In the genomic region with DNA sequence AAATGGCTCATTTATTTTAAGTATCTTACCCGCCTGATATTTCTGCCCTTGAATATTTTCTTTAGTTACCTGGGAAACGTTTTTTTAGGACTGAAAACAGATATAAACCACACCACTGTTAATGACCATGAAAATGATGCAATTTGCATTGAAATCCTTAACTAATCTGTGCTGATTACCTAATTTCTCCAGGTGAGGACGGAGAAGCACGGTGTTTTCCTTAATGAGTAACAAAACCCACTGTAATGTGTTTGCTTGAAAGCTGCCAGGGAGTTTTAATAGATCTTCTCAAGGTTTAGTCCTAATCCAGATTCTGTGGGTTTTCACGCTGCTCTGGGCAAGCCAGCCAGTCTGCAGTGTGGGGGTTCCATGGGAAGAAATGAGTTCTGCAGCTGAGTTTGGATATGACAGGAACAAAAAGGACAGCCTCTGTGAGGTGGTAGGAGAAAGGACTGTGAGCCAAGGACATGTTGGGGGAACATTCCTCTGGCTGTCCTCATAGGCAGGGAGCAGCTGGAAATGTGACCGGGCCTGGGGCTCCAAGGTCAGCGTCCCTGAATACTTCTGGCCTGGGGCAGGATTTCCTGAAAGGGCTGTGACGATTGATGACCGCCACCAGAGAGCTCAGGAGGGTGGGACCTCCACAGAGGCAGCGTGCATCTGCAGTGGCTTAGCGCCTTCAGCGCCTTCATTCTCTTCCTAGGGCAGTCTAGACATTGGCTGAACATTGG, we compare ENCODE assay signal across 20 cellular contexts. TPM values are rescaled to one million over a fixed set of nuclear protein-coding genes. Genes with fewer than 3 reads are reported as not detected.
DNase-seq lines count a peak whose midpoint lies in the region; ATAC-seq and TF ChIP-seq lines count a peak whose summit lies in the region.
"Had no signal": no experiment of that assay in that cellular context is flagged by ENCODE, and none has a peak within 500 bp of the region (broad histone marks: within the 10 kb centered on the region; RNA-seq: fewer than 3 reads in every experiment).

No MANE protein-coding gene starts in this region.

- CTCF ChIA-PET in MCF 10A (lab: Yijun Ruan, JAX), result no interaction called here

- no peaks in the 10 kb centered on the region for H3K27me3 ChIP-seq in breast epithelium
- H3K27me3 ChIP-seq: BLaER1 treated with 17β-estradiol and CSF1 and Interleukin-3, amounts not matched to agents 10 nM and 100 nM; suprapubic skin had no signal

- H3K4me3 ChIP-seq in breast epithelium, result no peak overlapping the region
- H3K4me3 ChIP-seq: BLaER1 treated with 17β-estradiol and CSF1 and Interleukin-3, amounts not matched to agents 10 nM and 100 nM; suprapubic skin had no signal

- H3K36me3 ChIP-seq in breast epithelium, result no peaks in the 10 kb centered on the region
- H3K36me3 ChIP-seq: BLaER1 treated with 17β-estradiol and CSF1 and Interleukin-3, amounts not matched to agents 10 nM and 100 nM; suprapubic skin had no signal

- no peak for TF ChIP-seq POLR2A in breast epithelium (IDR thresholded peaks at IDR 0.05)

- H3K4me1 ChIP-seq in breast epithelium, result no peaks in the 10 kb centered on the region
- H3K4me1 ChIP-seq: suprapubic skin had no signal

- intact Hi-C loops in MCF 10A (cut with micrococcal nuclease) (no loop called here), breast epithelium (cut with DNase I; ENCODE audit: low total_unique reads) (no loop called here)

- no peak overlapping the region for H3K4me3 Mint-ChIP-seq in MCF 10A (ENCODE audit: unreplicated experiment)
- no peak overlapping the region for H3K4me3 Mint-ChIP-seq in glutamatergic neuron (ENCODE audit: unreplicated experiment)
- H3K4me3 Mint-ChIP-seq: activated CD4-positive, alpha-beta T cell treated with anti-CD3 and anti-CD28 coated beads for 36 hours; natural killer cell had no signal

- H3K4me1 Mint-ChIP-seq in MCF 10A (ENCODE audit: insufficient read depth, unreplicated experiment), result peaks cover 59% of the 10 kb centered on the region
- H3K4me1 Mint-ChIP-seq in glutamatergic neuron (ENCODE audit: low read depth, unreplicated experiment), result peaks cover 20% of the 10 kb centered on the region
- H3K4me1 Mint-ChIP-seq: activated CD4-positive, alpha-beta T cell treated with anti-CD3 and anti-CD28 coated beads for 36 hours; natural killer cell had no signal

- BruUV-seq in MCF 10A (replicated peaks; lab: Mats Ljungman, UMichigan), result no TSS peak

- H3K27me3 Mint-ChIP-seq in MCF 10A (ENCODE audit: insufficient read depth, unreplicated experiment), result no peaks in the 10 kb centered on the region
- H3K27me3 Mint-ChIP-seq in glutamatergic neuron (ENCODE audit: unreplicated experiment), result peaks cover 7% of the 10 kb centered on the region

- DNase-seq in MCF 10A (ENCODE audit: unreplicated experiment), result peak; percentile 54
- no peak for DNase-seq in breast epithelium (ENCODE audit: low spot score in 2 of 2)
- no peak for DNase-seq in glutamatergic neuron
- DNase-seq in left lobe of liver (ENCODE audit: low spot score), result peak; percentile 42
- no peak for DNase-seq in NCI-H2171 treated with DMSO at 0.1 percent for 48 hours (lab: John Stamatoyannopoulos, UW)
- no peak for DNase-seq in activated CD8-positive, alpha-beta memory T cell treated with anti-CD3 and anti-CD28 coated beads, Interleukin-2, amount 50 U/mL, for 48 hours
- no peak for DNase-seq in GM03348 (ENCODE audit: low spot score)
- DNase-seq: activated CD4-positive, alpha-beta T cell treated with anti-CD3 and anti-CD28 coated beads for 36 hours; activated gamma-delta T cell treated with Interleukin-2 at 50 U/mL for 16 hours; anterior cingulate cortex; GOT3; natural killer cell; NCI-H1436; NCI-H2227 treated with DMSO at 0.1 percent for 48 hours; posterior cingulate gyrus; RPMI8226 had no signal

- H3K27ac Mint-ChIP-seq in MCF 10A (ENCODE audit: low read depth, unreplicated experiment), result peak overlapping the region; percentile 79
- H3K27ac Mint-ChIP-seq in glutamatergic neuron (ENCODE audit: unreplicated experiment), result peak overlapping the region; percentile 10
- H3K27ac Mint-ChIP-seq: activated CD4-positive, alpha-beta T cell treated with anti-CD3 and anti-CD28 coated beads for 36 hours; natural killer cell had no signal

- no peak overlapping the region for H3K27ac ChIP-seq in breast epithelium
- H3K27ac ChIP-seq: 22Rv1; BLaER1 treated with 17β-estradiol and CSF1 and Interleukin-3, amounts not matched to agents 10 nM and 100 nM; suprapubic skin had no signal

- no peaks in the 10 kb centered on the region for H3K9me3 ChIP-seq in breast epithelium
- H3K9me3 ChIP-seq: suprapubic skin had no signal

- POLR2A ChIA-PET in MCF 10A (lab: Yijun Ruan, JAX), result interaction anchor here (0.6 to 0.7 kb wide), 2 partner anchors 9 to 62 kb away, joined by 3 read pairs; no protein-coding TSS in a partner anchor

- ATAC-seq in left lobe of liver (peak; percentile 11), GM19463 (IDR thresholded peaks at IDR 0.05; ENCODE audit: unreplicated experiment) (no peak)
- ATAC-seq: activated CD4-positive, alpha-beta T cell treated with anti-CD3 and anti-CD28 coated beads for 36 hours; natural killer cell had no signal

- H3K36me3 Mint-ChIP-seq in MCF 10A (ENCODE audit: insufficient read depth, unreplicated experiment) (peaks cover 6% of the 10 kb centered on the region), glutamatergic neuron (ENCODE audit: unreplicated experiment) (peaks cover 5% of the 10 kb centered on the region)
- H3K36me3 Mint-ChIP-seq: natural killer cell had no signal

- TF ChIP-seq CTCF in MCF 10A (IDR thresholded peaks at IDR 0.05; ENCODE audit: unreplicated experiment) (no peak), breast epithelium (IDR thresholded peaks at IDR 0.05) (no peak), glutamatergic neuron (IDR thresholded peaks at IDR 0.05; ENCODE audit: partially characterized antibody, unreplicated experiment) (no peak)

- peaks cover 7% of the 10 kb centered on the region for H3K9me3 Mint-ChIP-seq in MCF 10A (ENCODE audit: unreplicated experiment)
- H3K9me3 Mint-ChIP-seq in glutamatergic neuron (ENCODE audit: unreplicated experiment), result peaks cover 8% of the 10 kb centered on the region
- H3K9me3 Mint-ChIP-seq: natural killer cell had no signal

RNA-seq across cellular contexts. Expression of gene THSD4, which starts 18.6 kb away (rescaled TPM):
- total RNA-seq in MCF 10A (2022) (36.3 and 38.2 TPM in 2 replicates), breast epithelium (10 to 100 TPM in 2 of 3 donors, under 1 TPM in 1; 0.64 to 58.7 (median 41.3) TPM), glutamatergic neuron (ENCODE audit: unreplicated experiment) (12.3 TPM), left lobe of liver (19.5 TPM)
- total RNA-seq: activated CD4-positive, alpha-beta T cell treated with anti-CD3 and anti-CD28 coated beads for 36 hours; natural killer cell had no signal

Comparison
In these comparisons a context has a peak if more than half of its experiments do, and no peak if none do; other contexts are left out.
1. DNase-seq: peak in MCF 10A (single experiment) and left lobe of liver (single experiment); none in breast epithelium (0 of 2), glutamatergic neuron (single experiment), NCI-H2171 treated with DMSO at 0.1 percent for 48 hours (single experiment), activated CD8-positive, alpha-beta memory T cell treated with anti-CD3 and anti-CD28 coated beads, Interleukin-2, amount 50 U/mL, for 48 hours (single experiment) and GM03348 (single experiment).